22 cellular contexts compared by ENCODE assay signal in genomic region chr11:30826911-30827310, GRCh38.
DNase-seq lines count a peak whose midpoint lies in the region; ATAC-seq, FAIRE-seq and TF ChIP-seq lines count a peak whose summit lies in the region.
"Had no signal": no experiment of that assay in that cellular context is flagged by ENCODE, and none has a peak within 500 bp of the region (broad histone marks: within the 10 kb centered on the region; RNA-seq: fewer than 3 reads in every experiment).

No MANE protein-coding gene starts in this region.

- no peak overlapping the region for H3K23ac ChIP-seq in mesenchymal stem cell (ENCODE audit: low read length in 2 of 2)

- H3K27me3 ChIP-seq in cardiac muscle cell (no peaks in the 10 kb centered on the region), bronchial epithelial cell (ENCODE audit: control insufficient read depth, insufficient read depth, low read length) (no peaks in the 10 kb centered on the region), mesenchymal stem cell (ENCODE audit: control insufficient read depth in 1 of 2, insufficient read depth in 1 of 2, low read length in 2 of 2) (no peaks in the 10 kb centered on the region), upper lobe of right lung (no peaks in the 10 kb centered on the region)
- H3K27me3 ChIP-seq: BLaER1 had no signal

- H2BK5ac ChIP-seq in mesenchymal stem cell (ENCODE audit: low read depth, low read length, poor library complexity, severe bottlenecking): no peak overlapping the region

- peaks cover 45% of the 10 kb centered on the region for H3K4me1 ChIP-seq in cardiac muscle cell (ENCODE audit: low read depth)
- H3K4me1 ChIP-seq in mesenchymal stem cell (ENCODE audit: control insufficient read depth, insufficient read depth, low read depth, low read length): no peaks in the 10 kb centered on the region
- no peaks in the 10 kb centered on the region for H3K4me1 ChIP-seq in upper lobe of right lung
- H3K4me1 ChIP-seq: BLaER1, Caco-2 had no signal

- H3K9ac ChIP-seq in mesenchymal stem cell (ENCODE audit: low read length): no peak overlapping the region
- H3K9ac ChIP-seq: BLaER1 had no signal

- no peak overlapping the region for H2AFZ ChIP-seq in mesenchymal stem cell (ENCODE audit: low read depth, low read length)

- no peak overlapping the region for H2BK15ac ChIP-seq in mesenchymal stem cell (ENCODE audit: low read depth, poor library complexity, severe bottlenecking)

- no peak for TF ChIP-seq CTCF in cardiac muscle cell (IDR thresholded peaks at IDR 0.05; ENCODE audit: low read depth, low read length)
- no peak for TF ChIP-seq CTCF in bronchial epithelial cell (IDR thresholded peaks at IDR 0.05; ENCODE audit: insufficient read depth, low read length, severe bottlenecking)
- no peak for TF ChIP-seq CTCF in upper lobe of right lung (IDR thresholded peaks at IDR 0.05)

- no peak overlapping the region for H4K8ac ChIP-seq in mesenchymal stem cell (ENCODE audit: low read length)

- H3K27ac ChIP-seq in cardiac muscle cell (peak overlapping the region; percentile 80), mesenchymal stem cell (ENCODE audit: low read length, poor library complexity, severe bottlenecking) (no peak overlapping the region), upper lobe of right lung (no peak overlapping the region)
- H3K27ac ChIP-seq: 22Rv1, BLaER1, C4-2B had no signal

- no peak overlapping the region for H4K91ac ChIP-seq in mesenchymal stem cell (ENCODE audit: low read length)

- H3K18ac ChIP-seq in mesenchymal stem cell (ENCODE audit: low read depth in 1 of 2, low read length in 2 of 2): no peak overlapping the region

- H3K4ac ChIP-seq in mesenchymal stem cell (ENCODE audit: low read depth in 1 of 2, low read length in 2 of 2): no peak overlapping the region

- H3K4me3 ChIP-seq in cardiac muscle cell (no peak overlapping the region), bronchial epithelial cell (ENCODE audit: low read depth, low read length) (no peak overlapping the region), mesenchymal stem cell (ENCODE audit: insufficient read depth in 1 of 2, low read depth in 1 of 2, low read length in 2 of 2) (no peak overlapping the region), upper lobe of right lung (no peak overlapping the region)
- H3K4me3 ChIP-seq: BLaER1 had no signal

- no peak overlapping the region for H3K14ac ChIP-seq in mesenchymal stem cell (ENCODE audit: low read length in 2 of 2)

- no peaks in the 10 kb centered on the region for H3K9me3 ChIP-seq in cardiac muscle cell (ENCODE audit: low read depth)
- H3K9me3 ChIP-seq in mesenchymal stem cell (ENCODE audit: control insufficient read depth, low read length): peaks cover 2% of the 10 kb centered on the region
- H3K9me3 ChIP-seq in upper lobe of right lung: no peaks in the 10 kb centered on the region
- H3K9me3 ChIP-seq: BLaER1, Caco-2 had no signal

- no peak overlapping the region for H2BK120ac ChIP-seq in mesenchymal stem cell (ENCODE audit: low read depth, low read length)

- intact Hi-C loops in left cardiac atrium (cut with DNase I) (no loop called here), upper lobe of right lung (cut with DNase I) (no loop called here)

- FAIRE-seq in bronchial epithelial cell (lab: Jason Lieb, UNC): peak; percentile 7
- FAIRE-seq: A204.1, G401.6, GM12892, H54 had no signal

- WGBS in mesenchymal stem cell: 72% methylated on average over 4 of the region's 4 CpGs

- H3K36me3 ChIP-seq in cardiac muscle cell: no peaks in the 10 kb centered on the region
- no peaks in the 10 kb centered on the region for H3K36me3 ChIP-seq in bronchial epithelial cell (ENCODE audit: control insufficient read depth, insufficient read depth, low read length)
- no peaks in the 10 kb centered on the region for H3K36me3 ChIP-seq in mesenchymal stem cell (ENCODE audit: control insufficient read depth in 1 of 2, insufficient read depth in 2 of 2, low read depth in 1 of 2, low read length in 2 of 2)
- H3K36me3 ChIP-seq in upper lobe of right lung: no peaks in the 10 kb centered on the region
- H3K36me3 ChIP-seq: BLaER1 had no signal

- no peak overlapping the region for H2BK12ac ChIP-seq in mesenchymal stem cell (ENCODE audit: low read length in 2 of 2)

- H3K4me2 ChIP-seq in mesenchymal stem cell (ENCODE audit: low read length, poor library complexity, severe bottlenecking): peak overlapping the region; percentile 13
- H3K4me2 ChIP-seq: BLaER1 had no signal

- ATAC-seq in left cardiac atrium (no peak), upper lobe of right lung (peak; percentile 23), HG03378 (IDR thresholded peaks at IDR 0.05; ENCODE audit: unreplicated experiment) (no peak)
- ATAC-seq: CD8-positive, alpha-beta T cell had no signal

- DNase-seq in cardiac muscle cell (ENCODE audit: low read depth in 1 of 2, low spot score in 1 of 2) (no peak), left cardiac atrium (no peak), bronchial epithelial cell (ENCODE audit: low read depth) (no peak), mesenchymal stem cell (no peak), upper lobe of right lung (no peak), epidermal melanocyte (ENCODE audit: insufficient read length, low spot score) (no peak), globus pallidus (ENCODE audit: low spot score) (no peak)
- DNase-seq: Caco-2; CD4-positive, CD25-positive, alpha-beta regulatory T cell; CD8-positive, alpha-beta T cell; DMS153; DND-41; GOT3; HCEC 1CT had no signal

- no peak overlapping the region for H2AK5ac ChIP-seq in mesenchymal stem cell (ENCODE audit: low read length, severe bottlenecking)

- no peaks in the 10 kb centered on the region for H3K79me1 ChIP-seq in mesenchymal stem cell (replicated peaks; ENCODE audit: low read length, poor library complexity, severe bottlenecking)
